22 cellular contexts compared by ENCODE assay signal in genomic region chrX:43585922-43586321, GRCh38.
"Had no signal": no experiment of that assay in that cellular context is flagged by ENCODE, and none has a peak within 500 bp of the region (broad histone marks: within the 10 kb centered on the region; RNA-seq: fewer than 3 reads in every experiment).

No MANE protein-coding gene starts in this region.

- H3K27ac Mint-ChIP-seq: effector memory CD8-positive, alpha-beta T cell; naive thymus-derived CD8-positive, alpha-beta T cell; progenitor cell of endocrine pancreas; stimulated activated naive B cell treated with anti-CD40 and anti-IgM and Interleukin-4, amounts not matched to agents 10 μg/mL and 1 μg/mL and 100 μg/mL, for 72 hours; stimulated activated naive CD8-positive, alpha-beta T cell treated with anti-CD3 and anti-CD28 coated beads, Interleukin-15, amount 100 ng/mL, for 72 hours had no signal

- H3K4me1 ChIP-seq: vagina had no signal

- H3K36me3 Mint-ChIP-seq: stimulated activated naive B cell treated with anti-CD40 and anti-IgM and Interleukin-4, amounts not matched to agents 10 μg/mL and 1 μg/mL and 100 μg/mL, for 72 hours had no signal

- H3K27ac ChIP-seq: heart left ventricle, hepatocyte, ovary, right lobe of liver, suprapubic skin, vagina had no signal

- H3K27me3 ChIP-seq: gastroesophageal sphincter, heart left ventricle, hepatocyte, ovary, right lobe of liver, suprapubic skin, vagina had no signal

- H3K9me3 ChIP-seq: gastroesophageal sphincter, heart left ventricle, ovary, right lobe of liver, suprapubic skin, vagina had no signal

- H3K4me3 Mint-ChIP-seq: effector memory CD8-positive, alpha-beta T cell; naive thymus-derived CD8-positive, alpha-beta T cell; stimulated activated naive B cell treated with anti-CD40 and anti-IgM and Interleukin-4, amounts not matched to agents 10 μg/mL and 1 μg/mL and 100 μg/mL, for 72 hours; stimulated activated naive CD8-positive, alpha-beta T cell treated with anti-CD3 and anti-CD28 coated beads, Interleukin-15, amount 100 ng/mL, for 72 hours had no signal

- DNase-seq: cortex of kidney; effector memory CD8-positive, alpha-beta T cell; foreskin fibroblast; heart left ventricle; kidney; mesenchymal stem cell; midbrain; naive thymus-derived CD8-positive, alpha-beta T cell; occipital lobe; ovary; right lobe of liver; small intestine; stimulated activated CD4-positive, alpha-beta T cell treated with anti-CD3 and anti-CD28 coated beads, Interleukin-15, amount 100 ng/mL, for 24 hours; stimulated activated CD4-positive, alpha-beta T cell treated with anti-CD3 and anti-CD28 coated beads, Interleukin-2, amount 100 ng/mL, for 48 hours; stimulated activated naive B cell treated with anti-CD40 and anti-IgM and Interleukin-4, amounts not matched to agents 10 μg/mL and 1 μg/mL and 100 μg/mL, for 72 hours; stimulated activated naive CD8-positive, alpha-beta T cell treated with anti-CD3 and anti-CD28 coated beads, Interleukin-15, amount 100 ng/mL, for 72 hours; trophoblast cell had no signal

- ATAC-seq: effector memory CD8-positive, alpha-beta T cell; gastroesophageal sphincter; heart left ventricle; naive thymus-derived CD8-positive, alpha-beta T cell; stimulated activated naive CD8-positive, alpha-beta T cell treated with anti-CD3 and anti-CD28 coated beads, Interleukin-15, amount 100 ng/mL, for 72 hours had no signal

- H3K9me3 Mint-ChIP-seq: effector memory CD8-positive, alpha-beta T cell; stimulated activated naive B cell treated with anti-CD40 and anti-IgM and Interleukin-4, amounts not matched to agents 10 μg/mL and 1 μg/mL and 100 μg/mL, for 72 hours; stimulated activated naive CD8-positive, alpha-beta T cell treated with anti-CD3 and anti-CD28 coated beads, Interleukin-15, amount 100 ng/mL, for 72 hours had no signal

- H3K27me3 Mint-ChIP-seq: progenitor cell of endocrine pancreas; stimulated activated naive CD8-positive, alpha-beta T cell treated with anti-CD3 and anti-CD28 coated beads, Interleukin-15, amount 100 ng/mL, for 72 hours had no signal

- H3K4me3 ChIP-seq: gastroesophageal sphincter, heart left ventricle, hepatocyte, ovary, right lobe of liver, suprapubic skin, vagina had no signal

- H3K36me3 ChIP-seq: gastroesophageal sphincter, heart left ventricle, ovary, right lobe of liver, suprapubic skin, vagina had no signal

- H3K4me1 Mint-ChIP-seq: naive thymus-derived CD8-positive, alpha-beta T cell; stimulated activated naive B cell treated with anti-CD40 and anti-IgM and Interleukin-4, amounts not matched to agents 10 μg/mL and 1 μg/mL and 100 μg/mL, for 72 hours; stimulated activated naive CD8-positive, alpha-beta T cell treated with anti-CD3 and anti-CD28 coated beads, Interleukin-15, amount 100 ng/mL, for 72 hours had no signal
